Comparison of ENCODE assay signal across 19 cellular contexts in the genomic region with DNA sequence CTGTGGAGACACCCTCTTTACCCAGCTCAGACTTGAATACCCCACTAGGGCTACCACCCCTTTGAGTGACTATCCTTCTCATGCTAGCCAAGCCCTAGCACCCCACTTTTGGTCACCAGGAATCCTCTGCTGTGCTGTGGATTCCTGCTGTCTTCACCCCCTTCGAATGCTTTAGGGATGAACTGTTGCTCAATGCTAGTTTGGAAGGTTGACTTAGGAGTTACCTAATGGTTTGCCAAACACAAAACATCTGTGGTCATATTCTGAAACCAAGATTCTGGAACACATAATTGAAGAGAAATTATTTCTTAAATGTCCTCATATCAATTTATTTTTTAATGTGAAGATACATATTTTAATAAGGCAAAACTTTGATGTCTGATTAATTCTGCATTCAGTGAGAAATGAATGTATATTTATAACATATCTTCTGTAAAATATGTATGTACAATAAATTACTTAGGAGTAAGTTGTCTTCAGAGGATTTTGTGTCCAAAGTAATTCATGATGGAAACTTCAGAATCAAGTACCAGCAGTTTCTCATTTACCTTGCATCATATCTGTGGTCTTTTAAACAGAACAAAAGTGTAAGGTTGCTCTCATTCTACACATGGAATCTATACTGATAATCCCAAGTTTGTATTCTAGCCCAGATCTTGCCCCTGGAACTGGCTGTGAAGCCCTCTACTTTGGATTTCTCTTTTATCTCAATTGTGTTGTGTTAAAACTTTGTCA. TPM values are rescaled to one million over a fixed set of nuclear protein-coding genes. Genes with fewer than 3 reads are reported as not detected.
"Had no signal": no experiment of that assay in that cellular context is flagged by ENCODE, and none has a peak within 500 bp of the region (broad histone marks: within the 10 kb centered on the region; RNA-seq: fewer than 3 reads in every experiment).

No MANE protein-coding gene starts in this region.

- H3K4me3 ChIP-seq: cardiac muscle cell, coronary artery, heart right ventricle, thoracic aorta had no signal

- H3K36me3 ChIP-seq: cardiac muscle cell, heart right ventricle, thoracic aorta had no signal

- H3K9me3 ChIP-seq: thoracic aorta had no signal

- DNase-seq: activated CD8-positive, alpha-beta memory T cell treated with anti-CD3 and anti-CD28 coated beads, Interleukin-2, amount 50 U/mL, for 4 hours; activated CD8-positive, alpha-beta T cell treated with anti-CD3 and anti-CD28 coated beads for 36 hours; activated gamma-delta T cell treated with Interleukin-2 at 50 U/mL for 16 hours; activated naive CD8-positive, alpha-beta T cell treated with anti-CD3 and anti-CD28 coated beads for 36 hours; activated T-cell treated with anti-CD3 and anti-CD28 coated beads, Interleukin-2, amount 50 U/mL, for 72 hours; aorta; effector CD4-positive, alpha-beta T cell; foreskin melanocyte; heart right ventricle; kidney; left ventricle myocardium superior; mesenchymal stem cell; stimulated activated CD4-positive, alpha-beta T cell treated with anti-CD3 and anti-CD28 coated beads, Interleukin-4, amount 100 ng/mL, for 1 hour; stimulated activated naive CD8-positive, alpha-beta T cell treated with anti-CD3 and anti-CD28 coated beads, Interleukin-15, amount 100 ng/mL, for 72 hours; T-cell; T1000 had no signal

- H3K4me1 ChIP-seq: heart right ventricle had no signal

- H3K27ac ChIP-seq: cardiac muscle cell, heart right ventricle, thoracic aorta had no signal

- H3K27me3 ChIP-seq: cardiac muscle cell had no signal

- ATAC-seq: activated CD8-positive, alpha-beta T cell treated with anti-CD3 and anti-CD28 coated beads for 36 hours; activated T-cell treated with anti-CD3 and anti-CD28 coated beads, Interleukin-2, amount 50 U/mL, for 72 hours; heart right ventricle; left ventricle myocardium superior; stimulated activated naive CD8-positive, alpha-beta T cell treated with anti-CD3 and anti-CD28 coated beads, Interleukin-15, amount 100 ng/mL, for 72 hours; T-cell had no signal

RNA-seq across cellular contexts. Expression of gene TMEM200A, which starts 46.9 kb away (rescaled TPM):
- total RNA-seq: activated naive CD8-positive, alpha-beta T cell treated with anti-CD3 and anti-CD28 coated beads for 36 hours had no signal
- polyA plus RNA-seq: cardiac muscle cell had no signal
